20 cellular contexts compared by ENCODE assay signal in genomic region chr5:155128786-155129512, GRCh38.
"Had no signal": no experiment of that assay in that cellular context is flagged by ENCODE, and none has a peak within 500 bp of the region (broad histone marks: within the 10 kb centered on the region; RNA-seq: fewer than 3 reads in every experiment).

No MANE protein-coding gene starts in this region.

- H3K4me3 ChIP-seq: ascending aorta, coronary artery, left ventricle myocardium inferior, psoas muscle, skin epidermis, stomach, vagina had no signal

- H3K27ac ChIP-seq: ascending aorta, coronary artery, left ventricle myocardium inferior, psoas muscle, skin epidermis, stomach, vagina had no signal

- H3K36me3 Mint-ChIP-seq: naive B cell had no signal

- H3K4me3 Mint-ChIP-seq: activated CD4-positive, alpha-beta memory T cell treated with anti-CD3 and anti-CD28 coated beads, Interleukin-2, amount 10 ng/mL, durations not matched to agents 7 days and 5 days; activated naive CD4-positive, alpha-beta T cell treated with anti-CD3 and anti-CD28 coated beads for 36 hours; activated naive CD8-positive, alpha-beta T cell treated with anti-CD3 and anti-CD28 coated beads, Interleukin-2, amount 50 U/mL, for 24 hours; activated T-helper 17 cell treated with anti-CD3 and anti-CD28 coated beads, Interleukin-2, amount 50 U/mL, for 72 hours; naive B cell; neural crest cell had no signal

- H3K9me3 ChIP-seq: ascending aorta, left ventricle myocardium inferior, psoas muscle, stomach, vagina had no signal

- DNase-seq: activated CD4-positive, alpha-beta memory T cell treated with anti-CD3 and anti-CD28 coated beads, Interleukin-2, amount 10 ng/mL, durations not matched to agents 7 days and 5 days; activated CD4-positive, alpha-beta T cell treated with anti-CD3 and anti-CD28 coated beads for 48 hours; activated CD4-positive, CD25-positive, alpha-beta regulatory T cell; activated naive CD4-positive, alpha-beta T cell treated with anti-CD3 and anti-CD28 coated beads for 36 hours; activated naive CD8-positive, alpha-beta T cell treated with anti-CD3 and anti-CD28 coated beads, Interleukin-2, amount 50 U/mL, for 24 hours; activated T-cell treated with anti-CD3 and anti-CD28 coated beads, Interleukin-2, amount 50 U/mL, for 1 hour; left ventricle myocardium inferior; naive B cell; right cardiac atrium; stimulated activated CD4-positive, alpha-beta T cell treated with anti-CD3 and anti-CD28 coated beads, Interleukin-2, amount 100 ng/mL, for 48 hours; stomach; trophoblast cell had no signal

- H3K4me1 Mint-ChIP-seq: activated CD4-positive, alpha-beta memory T cell treated with anti-CD3 and anti-CD28 coated beads, Interleukin-2, amount 10 ng/mL, durations not matched to agents 7 days and 5 days; activated naive CD8-positive, alpha-beta T cell treated with anti-CD3 and anti-CD28 coated beads, Interleukin-2, amount 50 U/mL, for 24 hours; activated T-helper 17 cell treated with anti-CD3 and anti-CD28 coated beads, Interleukin-2, amount 50 U/mL, for 72 hours; naive B cell; neural crest cell had no signal

- FAIRE-seq: TTC549 had no signal

- H3K36me3 ChIP-seq: ascending aorta, left ventricle myocardium inferior, stomach, vagina had no signal

- ATAC-seq: activated naive CD8-positive, alpha-beta T cell treated with anti-CD3 and anti-CD28 coated beads, Interleukin-2, amount 50 U/mL, for 24 hours; activated T-helper 17 cell treated with anti-CD3 and anti-CD28 coated beads, Interleukin-2, amount 50 U/mL, for 72 hours; psoas muscle; right cardiac atrium had no signal

- H3K27me3 ChIP-seq: ascending aorta, vagina had no signal

- H3K27ac Mint-ChIP-seq: activated CD4-positive, alpha-beta memory T cell treated with anti-CD3 and anti-CD28 coated beads, Interleukin-2, amount 10 ng/mL, durations not matched to agents 7 days and 5 days; activated naive CD4-positive, alpha-beta T cell treated with anti-CD3 and anti-CD28 coated beads for 36 hours; activated naive CD8-positive, alpha-beta T cell treated with anti-CD3 and anti-CD28 coated beads, Interleukin-2, amount 50 U/mL, for 24 hours; activated T-helper 17 cell treated with anti-CD3 and anti-CD28 coated beads, Interleukin-2, amount 50 U/mL, for 72 hours; naive B cell had no signal

- H3K9me3 Mint-ChIP-seq: activated CD4-positive, alpha-beta memory T cell treated with anti-CD3 and anti-CD28 coated beads, Interleukin-2, amount 10 ng/mL, durations not matched to agents 7 days and 5 days; activated naive CD4-positive, alpha-beta T cell treated with anti-CD3 and anti-CD28 coated beads for 36 hours; activated naive CD8-positive, alpha-beta T cell treated with anti-CD3 and anti-CD28 coated beads, Interleukin-2, amount 50 U/mL, for 24 hours; activated T-helper 17 cell treated with anti-CD3 and anti-CD28 coated beads, Interleukin-2, amount 50 U/mL, for 72 hours; neural crest cell had no signal

- H3K4me1 ChIP-seq: ascending aorta, left ventricle myocardium inferior, psoas muscle, stomach, vagina had no signal
